19 cellular contexts compared by ENCODE assay signal in the genomic region with DNA sequence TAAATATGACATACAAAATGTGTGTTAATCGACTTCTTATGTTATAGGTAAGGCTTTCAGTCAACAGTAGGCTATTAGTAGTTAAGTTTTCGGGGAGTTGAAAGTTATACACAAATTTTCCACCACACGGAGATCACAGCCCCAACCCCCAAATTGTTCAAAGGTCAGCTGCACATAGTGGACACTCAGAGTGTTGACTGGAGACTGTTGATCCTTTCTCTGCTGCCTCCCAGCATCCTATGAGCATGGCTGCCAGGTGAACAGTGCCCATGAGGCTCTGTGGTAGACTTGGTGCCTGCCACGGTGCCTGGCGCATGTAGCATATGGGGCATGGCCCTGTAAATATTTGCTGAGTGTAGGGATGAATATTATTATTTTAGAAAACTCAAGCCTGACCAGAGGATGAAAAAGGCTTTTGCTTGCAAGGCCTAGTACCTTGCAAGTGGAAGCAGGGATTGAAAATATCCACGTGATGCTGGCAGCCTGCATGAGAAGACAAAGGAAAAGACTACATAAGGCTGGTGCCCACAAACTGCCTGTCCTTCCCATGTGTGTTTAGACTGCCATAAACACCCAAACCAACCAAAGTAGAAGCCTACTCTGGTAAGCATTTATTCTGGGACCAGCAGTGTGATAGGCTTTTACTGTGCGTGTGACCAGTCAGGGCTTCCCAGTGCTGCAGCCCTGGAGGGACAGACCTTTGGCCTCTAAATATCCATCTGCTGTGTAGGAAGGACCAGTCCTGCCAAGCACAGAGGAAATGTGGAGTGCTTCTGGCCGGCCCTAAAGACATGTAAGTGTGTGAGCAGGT.
DNase-seq lines count a peak whose midpoint lies in the region; ATAC-seq, FAIRE-seq and TF ChIP-seq lines count a peak whose summit lies in the region.
"Had no signal": no experiment of that assay in that cellular context is flagged by ENCODE, and none has a peak within 500 bp of the region (broad histone marks: within the 10 kb centered on the region; RNA-seq: fewer than 3 reads in every experiment).

No MANE protein-coding gene starts in this region.

- H3K4ac ChIP-seq in trophoblast cell (ENCODE audit: low read depth, low read length) = no peak overlapping the region
- H3K4ac ChIP-seq in mesendoderm (ENCODE audit: low read depth, low read length) = no peak overlapping the region

- FAIRE-seq in A549 (lab: Jason Lieb, UNC) = no peak
- FAIRE-seq: G401.6, RCC 7860 had no signal

- peaks cover 22% of the 10 kb centered on the region for H3K27me3 Mint-ChIP-seq in endodermal cell (ENCODE audit: insufficient read depth)

- H3K36me3 ChIP-seq in DND-41 (ENCODE audit: insufficient read depth, low read length) (peaks cover 38% of the 10 kb centered on the region), endodermal cell (ENCODE audit: control insufficient read depth, insufficient read depth, low read length) (no peaks in the 10 kb centered on the region), trophoblast cell (ENCODE audit: control insufficient read depth in 1 of 2, insufficient read depth in 2 of 2, low read length in 2 of 2) (no peaks in the 10 kb centered on the region), mesendoderm (ENCODE audit: control insufficient read depth, insufficient read depth, low read length) (no peaks in the 10 kb centered on the region)

- H3K27ac Mint-ChIP-seq in endodermal cell = no peak overlapping the region
- H3K27ac Mint-ChIP-seq: H9 had no signal

- no peak overlapping the region for H4K91ac ChIP-seq in trophoblast cell (ENCODE audit: low read depth, low read length)

- H3K4me3 Mint-ChIP-seq in endodermal cell = no peak overlapping the region
- H3K4me3 Mint-ChIP-seq: H9 had no signal

- no peak overlapping the region for H2BK15ac ChIP-seq in mesendoderm (replicated peaks; ENCODE audit: low read depth)

- H3K9me3 ChIP-seq in A549 = no peaks in the 10 kb centered on the region
- H3K9me3 ChIP-seq in DND-41 (ENCODE audit: insufficient read depth, low read length, severe bottlenecking) = no peaks in the 10 kb centered on the region
- H3K9me3 ChIP-seq in endodermal cell (ENCODE audit: control insufficient read depth, low read length) = no peaks in the 10 kb centered on the region
- H3K9me3 ChIP-seq in trophoblast cell (ENCODE audit: insufficient read depth, low read depth, low read length) = peaks cover 3% of the 10 kb centered on the region

- no peak overlapping the region for H4K5ac ChIP-seq in mesendoderm (ENCODE audit: low read length)

- no peak for TF ChIP-seq RAD21 in A549 (conservative IDR thresholded peaks at IDR 0.05 in 1 of 2, IDR thresholded peaks at IDR 0.05 in 1 of 2)

- H3K23ac ChIP-seq in trophoblast cell (ENCODE audit: low read length) (no peak overlapping the region), mesendoderm (ENCODE audit: low read length) (no peak overlapping the region)

- H2BK5ac ChIP-seq in trophoblast cell (ENCODE audit: low read depth, low read length, poor library complexity) = no peak overlapping the region
- H2BK5ac ChIP-seq in mesendoderm (ENCODE audit: low read length) = no peak overlapping the region

- POLR2A ChIA-PET in A549 (lab: Yijun Ruan, JAX) = no interaction called here

- no peaks in the 10 kb centered on the region for H3K36me3 Mint-ChIP-seq in endodermal cell (ENCODE audit: low read depth)

- H3K18ac ChIP-seq in trophoblast cell (ENCODE audit: low read length) = no peak overlapping the region
- no peak overlapping the region for H3K18ac ChIP-seq in mesendoderm (ENCODE audit: low read length)

- 70% methylated on average over 8 of the region's 8 CpGs for WGBS in A549 (ENCODE audit: missing lambda C conversion rate)
- WGBS in endodermal cell (ENCODE audit: insufficient coverage in 1 of 2, insufficient read length in 1 of 2), 2 experiments = 90 to 95% methylated on average over 4 to 8 of the region's 8 CpGs
- no CpG with 5 or more reads among the region's 8 CpGs for WGBS in trophoblast cell (ENCODE audit: extremely low coverage, insufficient coverage, insufficient read length)
- no CpG with 5 or more reads among the region's 8 CpGs for WGBS in mesendoderm (ENCODE audit: extremely low coverage, insufficient coverage, low lambda C conversion rate)

- no peak overlapping the region for H2BK12ac ChIP-seq in trophoblast cell (ENCODE audit: low read length)

- H3K79me2 ChIP-seq in DND-41 (ENCODE audit: insufficient read depth, low read length) (peaks cover 99% of the 10 kb centered on the region), trophoblast cell (ENCODE audit: control insufficient read depth, insufficient read depth, low read length, poor library complexity) (no peaks in the 10 kb centered on the region), mesendoderm (ENCODE audit: control insufficient read depth, insufficient read depth, low read length) (no peaks in the 10 kb centered on the region)

- no peak for DNase-seq in A549 (ENCODE audit: low read depth in 1 of 2, low spot score in 1 of 2)
- DNase-seq in DND-41 = peak; percentile 59
- DNase-seq in endodermal cell = no peak
- DNase-seq in trophoblast cell = no peak
- DNase-seq in mesendoderm = no peak
- no peak for DNase-seq in NCI-H1105 (lab: John Stamatoyannopoulos, UW)
- DNase-seq: DMS79 treated with DMSO at 0.1 percent for 48 hours, H9, IMR-90, Kasumi-1, MM.1S, NCI-H1092 treated with DMSO at 0.1 percent for 48 hours, NCI-H2081 had no signal

- no peaks in the 10 kb centered on the region for H3K27me3 ChIP-seq in DND-41 (ENCODE audit: insufficient read depth, low read length, poor library complexity)
- H3K27me3 ChIP-seq in endodermal cell (ENCODE audit: control insufficient read depth, insufficient read depth, low read length, poor library complexity, severe bottlenecking) = peaks cover 22% of the 10 kb centered on the region
- H3K27me3 ChIP-seq in trophoblast cell (ENCODE audit: insufficient read depth, low read length) = no peaks in the 10 kb centered on the region
- no peaks in the 10 kb centered on the region for H3K27me3 ChIP-seq in mesendoderm (ENCODE audit: insufficient read depth, low read length, poor library complexity)

- H3K4me3 ChIP-seq in A549 = no peak overlapping the region
- H3K4me3 ChIP-seq in DND-41 (ENCODE audit: low read depth in 1 of 2, low read length in 2 of 2) = peak overlapping the region; percentile 63 to 68
- no peak overlapping the region for H3K4me3 ChIP-seq in endodermal cell (ENCODE audit: low read length)
- H3K4me3 ChIP-seq in trophoblast cell (ENCODE audit: low read depth, low read length) = peak overlapping the region; percentile 58
- no peak overlapping the region for H3K4me3 ChIP-seq in mesendoderm (ENCODE audit: low read length)

- H3K9ac ChIP-seq in DND-41 (ENCODE audit: low read depth, low read length) (peak overlapping the region; percentile 61), endodermal cell (ENCODE audit: extremely low read depth, low read length, poor library complexity, severe bottlenecking) (no peak overlapping the region), trophoblast cell (ENCODE audit: low read length) (no peak overlapping the region), mesendoderm (ENCODE audit: low read length) (no peak overlapping the region)

- H3K56ac ChIP-seq in mesendoderm (ENCODE audit: low read length) = no peak overlapping the region

- TF ChIP-seq EP300 in A549 (IDR thresholded peaks at IDR 0.05) = no peak

- H3K4me2 ChIP-seq in A549 (peak overlapping the region; percentile 73; the same call in 2 of the 3 replicates), DND-41 (ENCODE audit: insufficient read depth, low read length) (peak overlapping the region; percentile 88), trophoblast cell (ENCODE audit: low read length) (no peak overlapping the region), mesendoderm (ENCODE audit: low read length) (no peak overlapping the region)

- no peak overlapping the region for H4K8ac ChIP-seq in trophoblast cell (ENCODE audit: low read depth, low read length)
- H4K8ac ChIP-seq in mesendoderm (ENCODE audit: low read depth, low read length) = no peak overlapping the region

- H2AK5ac ChIP-seq in trophoblast cell (ENCODE audit: low read length) = no peak overlapping the region
- no peak overlapping the region for H2AK5ac ChIP-seq in mesendoderm (ENCODE audit: low read length)

- no peak overlapping the region for H2BK120ac ChIP-seq in trophoblast cell (ENCODE audit: insufficient read depth, low read length, poor library complexity)
- no peak overlapping the region for H2BK120ac ChIP-seq in mesendoderm (ENCODE audit: low read depth, low read length)

- TF ChIP-seq CTCF in A549 (IDR thresholded peaks at IDR 0.05) (no peak), DND-41 (IDR thresholded peaks at IDR 0.05; ENCODE audit: borderline replicate concordance, extremely low read depth, low read length, poor library complexity, severe bottlenecking) (no peak), endodermal cell (conservative IDR thresholded peaks at IDR 0.05) (no peak)

- H3K14ac ChIP-seq in trophoblast cell (ENCODE audit: low read length) = no peak overlapping the region

- CTCF ChIA-PET in A549 (lab: Yijun Ruan, JAX) = no interaction called here

- peaks cover 15% of the 10 kb centered on the region for H3K4me1 Mint-ChIP-seq in endodermal cell

- H3K79me1 ChIP-seq in trophoblast cell (ENCODE audit: low read length) = no peaks in the 10 kb centered on the region
- H3K79me1 ChIP-seq in mesendoderm (ENCODE audit: low read length) = no peaks in the 10 kb centered on the region

- H4K12ac ChIP-seq in trophoblast cell (ENCODE audit: low read depth, low read length) = no peak overlapping the region

- ATAC-seq in A549 (no peak), DND-41 (ENCODE audit: insufficient read depth, low read depth) (peak; percentile 33), GM19324 (IDR thresholded peaks at IDR 0.05; ENCODE audit: low FRiP score, unreplicated experiment) (no peak)
- ATAC-seq: Right ventricle myocardium inferior had no signal

- H3K4me1 ChIP-seq in A549 (peaks cover 43% of the 10 kb centered on the region), DND-41 (ENCODE audit: insufficient read depth, low read length) (peaks cover 99% of the 10 kb centered on the region), endodermal cell (ENCODE audit: control insufficient read depth, insufficient read depth, low read length) (peaks cover 4% of the 10 kb centered on the region), trophoblast cell (ENCODE audit: control insufficient read depth in 1 of 2, insufficient read depth in 2 of 2, low read length in 2 of 2) (peaks cover 2 to 5% of the 10 kb centered on the region in 2 experiments), mesendoderm (ENCODE audit: control insufficient read depth, low read depth, low read length) (no peaks in the 10 kb centered on the region)

- no peaks in the 10 kb centered on the region for H3K9me3 Mint-ChIP-seq in endodermal cell
- H3K9me3 Mint-ChIP-seq: H9 had no signal

- H2AFZ ChIP-seq in DND-41 (ENCODE audit: low read depth, low read length) = no peak overlapping the region
- H2AFZ ChIP-seq in trophoblast cell (ENCODE audit: insufficient read depth, low read length, poor library complexity) = no peak overlapping the region

- peaks cover 22% of the 10 kb centered on the region for H4K20me1 ChIP-seq in DND-41 (ENCODE audit: insufficient read depth, low read length)

- peak overlapping the region; percentile 30 to 86; a peak in 3 of 6 replicates for H3K27ac ChIP-seq in A549
- H3K27ac ChIP-seq in DND-41 (ENCODE audit: low read length) = peak overlapping the region; percentile 97
- peak overlapping the region; percentile 29 for H3K27ac ChIP-seq in endodermal cell (ENCODE audit: low read depth, low read length)
- H3K27ac ChIP-seq in trophoblast cell (ENCODE audit: low read depth, low read length) = no peak overlapping the region
- no peak overlapping the region for H3K27ac ChIP-seq in mesendoderm (ENCODE audit: low read depth, low read length)
- H3K27ac ChIP-seq: C4-2B, HL-60 had no signal

- no peak for TF ChIP-seq POLR2A in A549 (IDR thresholded peaks at IDR 0.05; ENCODE audit: low read length)

Comparison
In these comparisons a context has a peak if more than half of its experiments do, and no peak if none do; other contexts are left out.
1. H3K27ac ChIP-seq: peak in A549 (2 of 2), DND-41 (single experiment) and endodermal cell (single experiment); none in trophoblast cell (single experiment) and mesendoderm (single experiment).
2. H3K4me2 ChIP-seq: peak in A549 (single experiment) and DND-41 (single experiment); none in trophoblast cell (single experiment) and mesendoderm (single experiment).
3. H3K4me3 ChIP-seq: peak in DND-41 (2 of 2) and trophoblast cell (single experiment); none in A549 (single experiment), endodermal cell (single experiment) and mesendoderm (single experiment).